Comparison of ENCODE assay signal across 19 cellular contexts in genomic region chr11:89489930-89490329, GRCh38. TPM values are rescaled to one million over a fixed set of nuclear protein-coding genes. Genes with fewer than 3 reads are reported as not detected.
DNase-seq lines count a peak whose midpoint lies in the region; ATAC-seq, FAIRE-seq and TF ChIP-seq lines count a peak whose summit lies in the region.
"Had no signal": no experiment of that assay in that cellular context is flagged by ENCODE, and none has a peak within 500 bp of the region (broad histone marks: within the 10 kb centered on the region; RNA-seq: fewer than 3 reads in every experiment).

No MANE protein-coding gene starts in this region.

- intact Hi-C loops in adrenal gland (cut with DNase I) = no loop called here

- TF ChIP-seq CTCF in foreskin fibroblast (IDR thresholded peaks at IDR 0.05; ENCODE audit: low read depth, low read length) (no peak), parathyroid adenoma (IDR thresholded peaks at IDR 0.05) (no peak), adrenal gland (IDR thresholded peaks at IDR 0.05) (no peak)

- H3K27me3 ChIP-seq in parathyroid adenoma (ENCODE audit: control insufficient read depth, insufficient read depth, low read length) (no peaks in the 10 kb centered on the region), SJCRH30 (0 out of 2 replicates have a peak, but pooled peaks cover 4% of the 10 kb centered on the region), adrenal gland (peaks cover 5% of the 10 kb centered on the region)
- H3K27me3 ChIP-seq: thyroid gland had no signal

- no peaks in the 10 kb centered on the region for H3K36me3 ChIP-seq in parathyroid adenoma (ENCODE audit: control insufficient read depth, insufficient read depth, low read length)
- no peaks in the 10 kb centered on the region for H3K36me3 ChIP-seq in SJCRH30
- no peaks in the 10 kb centered on the region for H3K36me3 ChIP-seq in adrenal gland (replicated peaks in 1 of 2)
- H3K36me3 ChIP-seq: thyroid gland had no signal

- H3K79me2 ChIP-seq in parathyroid adenoma = no peaks in the 10 kb centered on the region

- WGBS in adrenal gland, 4 donors = 36 to 55% (median 46%) methylated on average over 1 of the region's 1 CpG

- H3K9me3 ChIP-seq in parathyroid adenoma (ENCODE audit: control insufficient read depth, low read length) = no peaks in the 10 kb centered on the region
- H3K9me3 ChIP-seq in SJCRH30 (replicated peaks) = no peaks in the 10 kb centered on the region
- H3K9me3 ChIP-seq in adrenal gland (replicated peaks in 1 of 3) = no peaks in the 10 kb centered on the region
- H3K9me3 ChIP-seq: thyroid gland had no signal

- H3K4me3 ChIP-seq in foreskin fibroblast (ENCODE audit: low read depth in 1 of 2, low read length in 2 of 2) (no peak overlapping the region), parathyroid adenoma (ENCODE audit: low read depth, low read length) (no peak overlapping the region), SJCRH30 (no peak overlapping the region), adrenal gland (no peak overlapping the region)
- H3K4me3 ChIP-seq: thyroid gland had no signal

- peak overlapping the region; percentile 91 for H2AFZ ChIP-seq in parathyroid adenoma

- H3K4me1 ChIP-seq in parathyroid adenoma = peaks cover 3% of the 10 kb centered on the region
- H3K4me1 ChIP-seq in SJCRH30 = no peaks in the 10 kb centered on the region
- H3K4me1 ChIP-seq in adrenal gland (replicated peaks in 1 of 2) = no peaks in the 10 kb centered on the region

- H3K4me2 ChIP-seq in parathyroid adenoma (ENCODE audit: low read length) = no peak overlapping the region

- no peak overlapping the region for H3K9ac ChIP-seq in parathyroid adenoma

- TF ChIP-seq POLR2A in adrenal gland (IDR thresholded peaks at IDR 0.05) (no peak), H54 (IDR thresholded peaks at IDR 0.05; ENCODE audit: low read depth, low read length) (no peak)

- ATAC-seq in HG03139 (IDR thresholded peaks at IDR 0.05; ENCODE audit: unreplicated experiment) = no peak
- ATAC-seq: activated T-helper 17 cell treated with anti-CD3 and anti-CD28 coated beads, Interleukin-2, amount 50 U/mL, for 72 hours had no signal

- FAIRE-seq in H54 (lab: Jason Lieb, UNC) = no peak
- FAIRE-seq: GM12891 had no signal

- H3K27ac ChIP-seq in parathyroid adenoma (peak overlapping the region; percentile 59), SJCRH30 (no peak overlapping the region), adrenal gland (no peak overlapping the region)
- H3K27ac ChIP-seq: thyroid gland had no signal

- peak; percentile 34 for DNase-seq in DMS53 treated with DMSO at 0.1 percent for 48 hours (lab: John Stamatoyannopoulos, UW; ENCODE audit: unreplicated experiment)
- DNase-seq in SK-N-DZ (ENCODE audit: low spot score) = peak; percentile 18
- peak; percentile 7 to 21 for DNase-seq in foreskin fibroblast
- DNase-seq in SJCRH30 = no peak
- DNase-seq in adrenal gland = no peak
- DNase-seq in H54 (ENCODE audit: insufficient read length, low spot score) = no peak
- DNase-seq: activated CD4-positive, alpha-beta memory T cell treated with anti-CD3 and anti-CD28 coated beads for 36 hours; DMS79; effector memory CD4-positive, alpha-beta T cell; glutamatergic neuron; NCI-H1417; NCI-H510A; RPMI8226; T-helper 9 cell; thyroid gland had no signal

RNA-seq across cellular contexts. Expression of gene NOX4, which starts 1.2 kb away (rescaled TPM):
- polyA plus RNA-seq in SK-N-DZ (2014; cell fraction: cytosol; rRNA removed) = 4.3 and 8.4 TPM in 2 replicates
- polyA plus RNA-seq in SK-N-DZ (2014; cell fraction: nucleus; rRNA removed) = 18.0 and 35.4 TPM in 2 replicates
- total RNA-seq in SJCRH30 (2014; rRNA removed; shearing (Covaris generic)) = not detected in 2 replicates
- 1 to 10 TPM in 2 of 8 donors, under 1 TPM in 5, not detected in 1; 0.14 to 8.8 (median 0.51) TPM for total RNA-seq in adrenal gland
- polyA plus RNA-seq in adrenal gland = 1 to 10 TPM in 2 of 3 donors, under 1 TPM in 1; 0.81 to 1.3 (median 1.2) TPM
- total RNA-seq: activated CD4-positive, alpha-beta memory T cell treated with anti-CD3 and anti-CD28 coated beads for 36 hours; activated T-helper 17 cell treated with anti-CD3 and anti-CD28 coated beads, Interleukin-2, amount 50 U/mL, for 72 hours had no signal

Comparison
In these comparisons a context has a peak if more than half of its experiments do, and no peak if none do; other contexts are left out.
1. DNase-seq: peak in DMS53 treated with DMSO at 0.1 percent for 48 hours (single experiment), SK-N-DZ (single experiment) and foreskin fibroblast (2 of 2); none in SJCRH30 (0 of 2), adrenal gland (0 of 7) and H54 (single experiment).